ENCODE assay signal across 7 cellular contexts in the genomic region with DNA sequence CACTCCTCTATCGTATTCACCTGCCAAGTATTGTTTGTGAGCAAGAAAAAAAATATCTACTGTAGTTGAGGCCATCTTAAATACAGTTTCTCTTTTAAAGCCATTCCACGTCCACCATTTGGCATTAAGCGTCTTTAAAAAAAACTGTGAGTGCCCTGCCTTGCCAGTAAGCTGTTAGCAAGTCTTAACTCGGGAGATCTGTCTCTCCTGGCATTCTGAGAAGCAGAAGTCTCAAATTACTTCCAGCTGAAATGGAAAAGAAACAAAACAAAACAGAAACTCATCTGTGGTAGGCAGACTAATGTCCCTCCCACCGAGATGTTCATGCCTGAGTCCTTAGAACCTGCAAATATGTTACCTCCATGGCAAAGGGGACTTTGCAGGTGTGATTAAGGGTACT.
DNase-seq lines count a peak whose midpoint lies in the region; ATAC-seq and TF ChIP-seq lines count a peak whose summit lies in the region.

No MANE protein-coding gene starts in this region.

- no peaks in the 10 kb centered on the region for H3K27me3 ChIP-seq in MM.1S (replicated peaks; ENCODE audit: insufficient read depth, low read length)
- no peaks in the 10 kb centered on the region for H3K27me3 ChIP-seq in lower lobe of right lung (ENCODE audit: low read depth)

- H3K36me3 ChIP-seq in MM.1S (replicated peaks; ENCODE audit: insufficient read depth, low read length) (no peaks in the 10 kb centered on the region), lower lobe of right lung (no peaks in the 10 kb centered on the region), urinary bladder (ENCODE audit: insufficient read depth) (no peaks in the 10 kb centered on the region)

- TF ChIP-seq CTCF in MM.1S (IDR thresholded peaks at IDR 0.05; ENCODE audit: low read length) (no peak), lower lobe of right lung (IDR thresholded peaks at IDR 0.05) (no peak)

- 18% methylated on average over 5 of the region's 5 CpGs for WGBS in urinary bladder

- no peaks in the 10 kb centered on the region for H4K20me1 ChIP-seq in MM.1S (ENCODE audit: insufficient read depth, low read length)

- ATAC-seq in lower lobe of right lung, result peak in 1 of 2 donors; percentile 11
- ATAC-seq in GM21390 (IDR thresholded peaks at IDR 0.05; ENCODE audit: unreplicated experiment), result no peak
- no peak for ATAC-seq in HG03457 (IDR thresholded peaks at IDR 0.05; ENCODE audit: unreplicated experiment)

- H3K4me1 ChIP-seq in MM.1S (ENCODE audit: low read length) (peaks cover 10% of the 10 kb centered on the region), lower lobe of right lung (peaks cover 17% of the 10 kb centered on the region), urinary bladder (ENCODE audit: insufficient read depth) (peaks cover 3% of the 10 kb centered on the region)

- no peaks in the 10 kb centered on the region for H3K9me2 ChIP-seq in MM.1S (replicated peaks; ENCODE audit: insufficient read depth, low read length)

- intact Hi-C loops in lower lobe of right lung (cut with DNase I), result no loop called here

- H3K4me2 ChIP-seq in MM.1S (ENCODE audit: low read depth, low read length), result peak overlapping the region; percentile 45

- no peaks in the 10 kb centered on the region for H3K79me2 ChIP-seq in MM.1S (ENCODE audit: low read length)

- peak overlapping the region; percentile 46 for H2AFZ ChIP-seq in MM.1S (ENCODE audit: low read length)

- no peak overlapping the region for H3K4me3 ChIP-seq in MM.1S (ENCODE audit: low read length)
- no peak overlapping the region for H3K4me3 ChIP-seq in lower lobe of right lung
- no peak overlapping the region for H3K4me3 ChIP-seq in urinary bladder (ENCODE audit: low read depth, low read length)

- no peaks in the 10 kb centered on the region for H3F3A ChIP-seq in MM.1S (ENCODE audit: insufficient read depth, low read length)

- H3K27ac ChIP-seq in MM.1S (ENCODE audit: low read length), result no peak overlapping the region; the same call in 1 of the 2 replicates
- H3K27ac ChIP-seq in cingulate gyrus (ENCODE audit: low read depth, low read length), result peak overlapping the region; percentile 21
- H3K27ac ChIP-seq in lower lobe of right lung, result peak overlapping the region; percentile 38
- peak overlapping the region; percentile 52 for H3K27ac ChIP-seq in urinary bladder (ENCODE audit: low read depth)

- DNase-seq in MM.1S, result peak; percentile 37
- DNase-seq in lower lobe of right lung, result no peak
- DNase-seq in stimulated activated naive CD4-positive, alpha-beta T cell (lab: John Stamatoyannopoulos, UW), result no peak

- H3K9me3 ChIP-seq in MM.1S (replicated peaks; ENCODE audit: insufficient read depth, low read length) (no peaks in the 10 kb centered on the region), lower lobe of right lung (no peaks in the 10 kb centered on the region)

- H3K9ac ChIP-seq in MM.1S (ENCODE audit: low read length), result no peak overlapping the region
